1 cellular context compared by ENCODE assay signal in the genomic region with DNA sequence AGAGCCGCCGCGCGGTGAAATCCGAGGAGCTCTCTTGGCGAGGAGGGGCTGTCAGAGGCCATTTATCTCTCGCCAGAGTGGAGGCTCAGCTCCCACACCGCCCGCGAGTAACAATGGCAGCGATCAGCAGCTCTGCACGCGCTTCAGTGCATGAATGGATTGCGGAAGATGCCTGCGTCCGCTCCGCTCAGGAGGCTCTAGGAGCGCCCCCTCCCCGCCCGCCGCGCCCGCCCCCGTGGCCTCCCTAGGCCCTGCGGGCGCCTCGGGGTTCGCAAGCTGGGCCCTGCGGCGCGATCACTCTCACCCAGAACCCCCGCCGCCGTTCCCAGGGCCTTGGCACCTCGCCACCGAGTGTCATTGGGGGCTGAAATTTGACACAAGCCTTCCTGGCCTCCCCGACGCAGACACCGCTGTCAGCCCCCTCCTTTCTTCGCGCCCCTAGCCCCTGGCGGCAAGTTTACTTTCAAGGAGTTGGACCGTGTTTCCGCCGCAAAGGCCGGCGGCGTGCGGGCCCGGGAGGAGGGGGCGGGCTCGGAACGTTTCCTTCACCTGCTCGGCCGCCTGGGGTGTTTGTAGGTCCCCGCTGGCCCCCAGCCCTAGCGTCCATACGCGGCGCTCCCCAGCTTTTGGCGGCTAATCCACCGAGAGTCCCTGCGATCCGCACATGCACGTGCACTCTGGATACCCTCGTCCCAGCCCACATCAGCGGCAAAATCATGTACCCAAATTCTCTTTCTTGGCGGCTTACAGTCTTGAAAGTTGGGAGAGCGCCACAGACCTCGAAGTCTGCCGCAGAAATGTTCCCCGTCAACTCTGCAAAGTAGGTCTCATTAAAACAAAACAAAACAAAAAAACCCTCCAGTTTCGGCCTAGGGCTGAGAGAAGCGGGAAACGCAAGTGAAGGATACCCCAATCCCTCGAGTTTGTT.
TF ChIP-seq lines count a peak whose summit lies in the region.

No MANE protein-coding gene starts in this region.

TF ChIP-seq in HepG2, 621 proteins besides CTCF, POLR2A, EP300 and RAD21 (continued from another document):
- TF ChIP-seq, protein P1, sequence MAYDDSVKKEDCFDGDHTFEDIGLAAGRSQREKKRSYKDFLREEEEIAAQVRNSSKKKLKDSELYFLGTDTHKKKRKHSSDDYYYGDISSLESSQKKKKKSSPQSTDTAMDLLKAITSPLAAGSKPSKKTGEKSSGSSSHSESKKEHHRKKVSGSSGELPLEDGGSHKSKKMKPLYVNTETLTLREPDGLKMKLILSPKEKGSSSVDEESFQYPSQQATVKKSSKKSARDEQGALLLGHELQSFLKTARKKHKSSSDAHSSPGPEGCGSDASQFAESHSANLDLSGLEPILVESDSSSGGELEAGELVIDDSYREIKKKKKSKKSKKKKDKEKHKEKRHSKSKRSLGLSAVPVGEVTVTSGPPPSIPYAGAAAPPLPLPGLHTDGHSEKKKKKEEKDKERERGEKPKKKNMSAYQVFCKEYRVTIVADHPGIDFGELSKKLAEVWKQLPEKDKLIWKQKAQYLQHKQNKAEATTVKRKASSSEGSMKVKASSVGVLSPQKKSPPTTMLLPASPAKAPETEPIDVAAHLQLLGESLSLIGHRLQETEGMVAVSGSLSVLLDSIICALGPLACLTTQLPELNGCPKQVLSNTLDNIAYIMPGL (CRISPR knock-in tag; IDR thresholded peaks at IDR 0.05; ENCODE audit: borderline replicate concordance in 1 of 2, low read depth in 1 of 2): peak in 1 of 2 experiments; percentile 29; a peak in 1 of 4 replicates
- TF ChIP-seq REPIN1 (CRISPR knock-in tag; IDR thresholded peaks at IDR 0.05; ENCODE audit: borderline replicate concordance, low read depth) (no peak), ZNF792 (CRISPR knock-in tag; IDR thresholded peaks at IDR 0.05) (no peak), YY1 (IDR thresholded peaks at IDR 0.05; ENCODE audit: insufficient read depth, insufficient replicate concordance, low read depth, low read length) (peak; percentile 56), CHD4 (IDR thresholded peaks at IDR 0.05; ENCODE audit: borderline replicate concordance, low read length) (no peak), ZNF484 (CRISPR knock-in tag; IDR thresholded peaks at IDR 0.05; ENCODE audit: borderline replicate concordance, low read depth) (no peak), RBFOX2 (IDR thresholded peaks at IDR 0.05; ENCODE audit: low read depth, low read length) (0 out of 2 replicates have a peak, but pooled peaks have one; percentile 2), SMAD1 (CRISPR knock-in tag; IDR thresholded peaks at IDR 0.05; ENCODE audit: borderline replicate concordance, low read depth) (no peak), TARDBP (CRISPR knock-in tag; IDR thresholded peaks at IDR 0.05) (no peak)
- TF ChIP-seq, protein P2, sequence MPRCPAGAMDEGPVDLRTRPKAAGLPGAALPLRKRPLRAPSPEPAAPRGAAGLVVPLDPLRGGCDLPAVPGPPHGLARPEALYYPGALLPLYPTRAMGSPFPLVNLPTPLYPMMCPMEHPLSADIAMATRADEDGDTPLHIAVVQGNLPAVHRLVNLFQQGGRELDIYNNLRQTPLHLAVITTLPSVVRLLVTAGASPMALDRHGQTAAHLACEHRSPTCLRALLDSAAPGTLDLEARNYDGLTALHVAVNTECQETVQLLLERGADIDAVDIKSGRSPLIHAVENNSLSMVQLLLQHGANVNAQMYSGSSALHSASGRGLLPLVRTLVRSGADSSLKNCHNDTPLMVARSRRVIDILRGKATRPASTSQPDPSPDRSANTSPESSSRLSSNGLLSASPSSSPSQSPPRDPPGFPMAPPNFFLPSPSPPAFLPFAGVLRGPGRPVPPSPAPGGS (CRISPR knock-in tag; IDR thresholded peaks at IDR 0.05): no peak
- TF ChIP-seq, protein P3, sequence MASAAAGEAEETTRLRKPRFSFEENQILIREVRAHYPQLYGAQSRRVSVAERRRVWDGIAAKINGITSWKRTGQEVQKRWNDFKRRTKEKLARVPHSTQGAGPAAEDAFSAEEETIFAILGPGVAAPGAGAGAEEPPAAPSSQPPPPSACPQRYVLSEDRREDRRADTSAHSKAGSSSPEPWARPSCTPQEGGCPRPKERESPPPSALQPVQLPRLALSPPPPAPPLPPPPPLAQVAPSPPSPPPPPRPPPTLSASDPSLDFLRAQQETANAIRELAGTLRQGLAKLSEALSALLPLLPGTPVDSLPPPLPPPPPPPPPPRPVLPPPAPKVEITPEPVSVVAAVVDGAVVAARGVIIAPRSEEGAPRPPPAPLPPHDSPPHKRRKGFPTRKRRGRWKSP (CRISPR knock-in tag; IDR thresholded peaks at IDR 0.05): 0 out of 2 replicates have a peak, but pooled peaks have one; percentile 30
